In the genomic region with DNA sequence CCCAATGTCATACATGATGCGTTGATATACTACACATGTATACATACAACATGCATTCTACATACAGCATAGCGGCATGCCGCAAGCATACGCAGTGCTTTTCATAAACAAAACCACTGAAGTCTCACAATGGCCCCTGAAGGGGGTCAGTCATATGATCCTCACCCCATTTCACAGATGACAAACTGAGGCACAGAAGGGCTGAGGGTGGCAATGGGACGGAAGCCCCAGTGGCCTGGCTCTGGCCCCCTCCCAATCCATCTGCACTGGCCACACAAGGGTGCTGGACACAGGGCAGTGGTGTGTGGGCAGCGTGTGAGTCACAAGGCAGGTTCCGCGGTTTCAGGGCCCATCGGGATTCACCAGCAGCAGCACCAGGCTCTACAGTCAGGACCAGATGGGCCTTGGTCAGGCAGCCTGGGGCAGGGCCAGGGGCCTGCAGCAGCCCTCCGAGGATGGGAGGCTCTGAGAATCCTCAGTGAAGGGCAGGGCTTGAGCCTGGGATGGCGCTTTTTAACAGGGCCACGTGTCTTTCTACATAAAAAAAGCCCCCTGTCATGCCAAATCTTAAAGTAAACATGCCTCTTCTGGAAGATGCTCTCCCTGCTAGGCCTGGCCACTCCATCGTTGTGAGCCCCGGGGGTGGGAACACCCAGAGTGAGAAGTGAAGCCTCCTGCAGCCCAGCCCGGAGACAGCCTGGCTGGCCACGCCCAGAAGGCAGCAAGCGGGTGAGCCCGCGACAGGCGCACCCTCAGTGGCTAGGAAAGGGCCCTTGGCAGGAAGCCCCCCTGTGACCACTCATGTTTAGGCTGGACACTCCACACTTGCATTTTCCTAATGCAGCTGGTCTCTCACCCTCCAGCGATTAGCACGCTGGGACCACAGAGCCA, we compare ENCODE assay signal across 2 cellular contexts.
TF ChIP-seq lines count a peak whose summit lies in the region.

No MANE protein-coding gene starts in this region.

TF ChIP-seq in GM23338, 12 proteins besides CTCF, POLR2A, EP300 and RAD21:
- TF ChIP-seq ETS1 (IDR thresholded peaks at IDR 0.05) (no peak), REST (IDR thresholded peaks at IDR 0.05; ENCODE audit: unreplicated experiment) (no peak), POLR2AphosphoS5 (IDR thresholded peaks at IDR 0.05; ENCODE audit: low read depth) (no peak), ZNF114 (CRISPR knock-in tag; IDR thresholded peaks at IDR 0.05) (no peak), NANOG (IDR thresholded peaks at IDR 0.05; ENCODE audit: borderline replicate concordance) (no peak), CREB1 (CRISPR knock-in tag; IDR thresholded peaks at IDR 0.05; ENCODE audit: low read depth) (no peak)
- TF ChIP-seq, protein P1, sequence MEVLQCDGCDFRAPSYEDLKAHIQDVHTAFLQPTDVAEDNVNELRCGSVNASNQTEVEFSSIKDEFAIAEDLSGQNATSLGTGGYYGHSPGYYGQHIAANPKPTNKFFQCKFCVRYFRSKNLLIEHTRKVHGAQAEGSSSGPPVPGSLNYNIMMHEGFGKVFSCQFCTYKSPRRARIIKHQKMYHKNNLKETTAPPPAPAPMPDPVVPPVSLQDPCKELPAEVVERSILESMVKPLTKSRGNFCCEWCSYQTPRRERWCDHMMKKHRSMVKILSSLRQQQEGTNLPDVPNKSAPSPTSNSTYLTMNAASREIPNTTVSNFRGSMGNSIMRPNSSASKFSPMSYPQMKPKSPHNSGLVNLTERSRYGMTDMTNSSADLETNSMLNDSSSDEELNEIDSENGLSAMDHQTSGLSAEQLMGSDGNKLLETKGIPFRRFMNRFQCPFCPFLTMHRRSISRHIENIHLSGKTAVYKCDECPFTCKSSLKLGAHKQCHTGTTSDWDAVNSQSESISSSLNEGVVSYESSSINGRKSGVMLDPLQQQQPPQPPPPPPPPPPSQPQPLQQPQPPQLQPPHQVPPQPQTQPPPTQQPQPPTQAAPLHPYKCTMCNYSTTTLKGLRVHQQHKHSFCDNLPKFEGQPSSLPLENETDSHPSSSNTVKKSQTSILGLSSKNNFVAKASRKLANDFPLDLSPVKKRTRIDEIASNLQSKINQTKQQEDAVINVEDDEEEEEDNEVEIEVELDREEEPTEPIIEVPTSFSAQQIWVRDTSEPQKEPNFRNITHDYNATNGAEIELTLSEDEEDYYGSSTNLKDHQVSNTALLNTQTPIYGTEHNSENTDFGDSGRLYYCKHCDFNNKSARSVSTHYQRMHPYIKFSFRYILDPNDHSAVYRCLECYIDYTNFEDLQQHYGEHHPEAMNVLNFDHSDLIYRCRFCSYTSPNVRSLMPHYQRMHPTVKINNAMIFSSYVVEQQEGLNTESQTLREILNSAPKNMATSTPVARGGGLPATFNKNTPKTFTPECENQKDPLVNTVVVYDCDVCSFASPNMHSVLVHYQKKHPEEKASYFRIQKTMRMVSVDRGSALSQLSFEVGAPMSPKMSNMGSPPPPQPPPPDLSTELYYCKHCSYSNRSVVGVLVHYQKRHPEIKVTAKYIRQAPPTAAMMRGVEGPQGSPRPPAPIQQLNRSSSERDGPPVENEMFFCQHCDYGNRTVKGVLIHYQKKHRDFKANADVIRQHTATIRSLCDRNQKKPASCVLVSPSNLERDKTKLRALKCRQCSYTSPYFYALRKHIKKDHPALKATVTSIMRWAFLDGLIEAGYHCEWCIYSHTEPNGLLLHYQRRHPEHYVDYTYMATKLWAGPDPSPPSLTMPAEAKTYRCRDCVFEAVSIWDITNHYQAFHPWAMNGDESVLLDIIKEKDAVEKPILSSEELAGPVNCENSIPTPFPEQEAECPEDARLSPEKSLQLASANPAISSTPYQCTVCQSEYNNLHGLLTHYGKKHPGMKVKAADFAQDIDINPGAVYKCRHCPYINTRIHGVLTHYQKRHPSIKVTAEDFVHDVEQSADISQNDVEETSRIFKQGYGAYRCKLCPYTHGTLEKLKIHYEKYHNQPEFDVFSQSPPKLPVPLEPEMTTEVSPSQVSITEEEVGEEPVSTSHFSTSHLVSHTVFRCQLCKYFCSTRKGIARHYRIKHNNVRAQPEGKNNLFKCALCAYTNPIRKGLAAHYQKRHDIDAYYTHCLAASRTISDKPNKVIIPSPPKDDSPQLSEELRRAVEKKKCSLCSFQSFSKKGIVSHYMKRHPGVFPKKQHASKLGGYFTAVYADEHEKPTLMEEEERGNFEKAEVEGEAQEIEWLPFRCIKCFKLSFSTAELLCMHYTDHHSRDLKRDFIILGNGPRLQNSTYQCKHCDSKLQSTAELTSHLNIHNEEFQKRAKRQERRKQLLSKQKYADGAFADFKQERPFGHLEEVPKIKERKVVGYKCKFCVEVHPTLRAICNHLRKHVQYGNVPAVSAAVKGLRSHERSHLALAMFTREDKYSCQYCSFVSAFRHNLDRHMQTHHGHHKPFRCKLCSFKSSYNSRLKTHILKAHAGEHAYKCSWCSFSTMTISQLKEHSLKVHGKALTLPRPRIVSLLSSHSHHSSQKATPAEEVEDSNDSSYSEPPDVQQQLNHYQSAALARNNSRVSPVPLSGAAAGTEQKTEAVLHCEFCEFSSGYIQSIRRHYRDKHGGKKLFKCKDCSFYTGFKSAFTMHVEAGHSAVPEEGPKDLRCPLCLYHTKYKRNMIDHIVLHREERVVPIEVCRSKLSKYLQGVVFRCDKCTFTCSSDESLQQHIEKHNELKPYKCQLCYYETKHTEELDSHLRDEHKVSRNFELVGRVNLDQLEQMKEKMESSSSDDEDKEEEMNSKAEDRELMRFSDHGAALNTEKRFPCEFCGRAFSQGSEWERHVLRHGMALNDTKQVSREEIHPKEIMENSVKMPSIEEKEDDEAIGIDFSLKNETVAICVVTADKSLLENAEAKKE (CRISPR knock-in tag; IDR thresholded peaks at IDR 0.05), result no peak

TF ChIP-seq in K562, 482 proteins besides CTCF, POLR2A, EP300 and RAD21:
- TF ChIP-seq BCOR (IDR thresholded peaks at IDR 0.05), result 0 out of 2 replicates have a peak, but pooled peaks have one; percentile 28
- TF ChIP-seq MYBL2 (IDR thresholded peaks at IDR 0.05; ENCODE audit: low read depth), result no peak
- no peak for TF ChIP-seq MYBL2 (CRISPR knock-in tag; IDR thresholded peaks at IDR 0.05; ENCODE audit: borderline replicate concordance)
